21 cellular contexts compared by ENCODE assay signal in genomic region chr16:2820836-2821482, GRCh38. TPM values are rescaled to one million over a fixed set of nuclear protein-coding genes. Genes with fewer than 3 reads are reported as not detected.
"Had no signal": no experiment of that assay in that cellular context is flagged by ENCODE, and none has a peak within 500 bp of the region (broad histone marks: within the 10 kb centered on the region; RNA-seq: fewer than 3 reads in every experiment).

No MANE protein-coding gene starts in this region.

- H3K9me3 ChIP-seq: left lung, thyroid gland, vagina had no signal

- H3K27me3 ChIP-seq: brain microvascular endothelial cell, thyroid gland, vagina had no signal

- H3K27ac ChIP-seq: brain microvascular endothelial cell, coronary artery, left lung, thyroid gland, vagina had no signal

- DNase-seq: activated B cell treated with CpG ODN at 0.5 μM for 24 hours; activated CD4-positive, alpha-beta memory T cell treated with anti-CD3 and anti-CD28 coated beads, Interleukin-2, amount 10 ng/mL, durations not matched to agents 7 days and 5 days; activated CD4-positive, alpha-beta T cell treated with anti-CD3 and anti-CD28 coated beads for 4 hours; activated naive CD4-positive, alpha-beta T cell treated with anti-CD3 and anti-CD28 coated beads for 36 hours; activated naive CD8-positive, alpha-beta T cell treated with anti-CD3 and anti-CD28 coated beads, Interleukin-2, amount 50 U/mL, for 24 hours; activated T-cell treated with anti-CD3 and anti-CD28 coated beads, Interleukin-2, amount 50 U/mL, for 24 hours; anterior cingulate cortex; brain microvascular endothelial cell; stimulated activated naive B cell treated with anti-CD40 and anti-IgM and Interleukin-4, amounts not matched to agents 10 μg/mL and 1 μg/mL and 100 μg/mL, for 72 hours; thyroid gland had no signal

- H3K36me3 ChIP-seq: brain microvascular endothelial cell, left lung, thyroid gland, vagina had no signal

- ATAC-seq: activated naive CD8-positive, alpha-beta T cell treated with anti-CD3 and anti-CD28 coated beads, Interleukin-2, amount 50 U/mL, for 24 hours; left lung; stimulated activated naive B cell treated with anti-CD40 and anti-IgM and Interleukin-4, amounts not matched to agents 10 μg/mL and 1 μg/mL and 100 μg/mL, for 72 hours had no signal

- H3K4me3 ChIP-seq: coronary artery, left lung, thyroid gland, vagina had no signal

- H3K4me1 ChIP-seq: left lung, thyroid gland, vagina had no signal

- FAIRE-seq: frontal cortex had no signal

RNA-seq across cellular contexts. Expression of gene PRSS21, which starts 3.9 kb away (rescaled TPM):
- total RNA-seq: frontal cortex, mononuclear cell, neural crest cell, osteocyte, vagina had no signal

RNA-seq across cellular contexts. Expression of gene ZG16B, which starts 9.1 kb away (rescaled TPM):
- total RNA-seq: frontal cortex, neural crest cell, osteocyte, thyroid gland had no signal

RNA-seq across cellular contexts. Expression of gene PRSS41, which starts 22.7 kb away (rescaled TPM):
- total RNA-seq: activated B cell treated with CpG ODN at 0.5 μM for 24 hours; activated CD4-positive, alpha-beta memory T cell treated with anti-CD3 and anti-CD28 coated beads, Interleukin-2, amount 10 ng/mL, durations not matched to agents 7 days and 5 days; activated naive CD4-positive, alpha-beta T cell treated with anti-CD3 and anti-CD28 coated beads for 36 hours; activated T-helper 2 cell treated with anti-CD3 and anti-CD28 coated beads, Interferon-gamma antibody, Interleukin-2, Interleukin-4, amounts not matched to agents 10 μg/mL and 5 μg/mL and 100 μg/mL, durations not matched to agents 14 hours and 24 hours and 36 hours; frontal cortex; kidney epithelial cell; left lung; mononuclear cell; neural crest cell; osteocyte; pulmonary artery endothelial cell; thyroid gland; vagina had no signal
- polyA plus RNA-seq: esophagus had no signal

RNA-seq across cellular contexts. Expression of gene PRSS33, which starts 33.6 kb away (rescaled TPM):
- total RNA-seq: activated B cell treated with CpG ODN at 0.5 μM for 24 hours; activated CD4-positive, alpha-beta memory T cell treated with anti-CD3 and anti-CD28 coated beads, Interleukin-2, amount 10 ng/mL, durations not matched to agents 7 days and 5 days; activated T-helper 2 cell treated with anti-CD3 and anti-CD28 coated beads, Interferon-gamma antibody, Interleukin-2, Interleukin-4, amounts not matched to agents 10 μg/mL and 5 μg/mL and 100 μg/mL, durations not matched to agents 14 hours and 24 hours and 36 hours; frontal cortex; kidney epithelial cell; left lung; mononuclear cell; osteocyte; pulmonary artery endothelial cell; thyroid gland; vagina had no signal
- polyA plus RNA-seq: esophagus had no signal

RNA-seq across cellular contexts. Expression of gene PRSS22, which starts 37.0 kb away (rescaled TPM):
- total RNA-seq: activated B cell treated with CpG ODN at 0.5 μM for 24 hours; activated CD4-positive, alpha-beta memory T cell treated with anti-CD3 and anti-CD28 coated beads, Interleukin-2, amount 10 ng/mL, durations not matched to agents 7 days and 5 days; activated naive CD4-positive, alpha-beta T cell treated with anti-CD3 and anti-CD28 coated beads for 36 hours; activated T-helper 2 cell treated with anti-CD3 and anti-CD28 coated beads, Interferon-gamma antibody, Interleukin-2, Interleukin-4, amounts not matched to agents 10 μg/mL and 5 μg/mL and 100 μg/mL, durations not matched to agents 14 hours and 24 hours and 36 hours; frontal cortex; neural crest cell; osteocyte; pulmonary artery endothelial cell had no signal
